8 cellular contexts compared by ENCODE assay signal in the genomic region with DNA sequence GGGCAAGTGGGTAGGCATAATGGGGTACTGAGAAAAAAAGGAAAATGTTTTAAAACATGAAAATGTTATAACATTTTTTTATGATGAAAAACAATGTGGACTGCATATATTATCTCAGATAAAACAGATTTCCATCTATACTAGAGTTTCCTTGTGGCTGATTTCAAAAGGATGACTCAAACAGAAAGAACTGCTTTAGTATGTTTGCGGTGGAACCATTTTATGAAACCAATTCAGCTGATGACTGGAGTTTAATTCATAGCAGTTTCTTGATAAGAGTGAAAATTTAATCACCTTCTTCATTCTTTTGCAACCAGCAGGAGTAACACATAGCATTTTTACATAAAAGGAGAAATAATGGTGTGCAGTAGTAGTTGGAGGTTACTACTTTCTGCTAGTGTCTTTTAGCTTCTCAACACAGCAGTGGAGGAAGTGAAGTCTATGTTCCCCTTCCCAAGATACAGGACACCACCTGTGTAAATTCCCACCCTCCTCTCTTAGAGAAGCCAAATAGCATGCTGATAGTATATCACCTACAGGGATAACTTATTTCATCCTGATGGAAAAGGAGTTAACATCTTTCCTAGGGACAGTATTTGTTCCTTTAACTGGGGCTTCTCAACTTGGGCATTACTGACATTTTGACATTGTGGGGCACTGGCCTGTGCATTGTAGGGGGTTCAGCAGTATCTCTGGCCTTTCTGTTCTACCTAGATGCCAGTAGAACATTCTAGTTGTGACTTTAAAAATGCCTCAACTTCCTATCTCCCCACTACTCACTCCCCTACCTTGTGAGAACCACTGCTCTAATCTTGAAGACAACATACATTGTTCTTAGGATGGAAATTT. TPM values are rescaled to one million over a fixed set of nuclear protein-coding genes. Genes with fewer than 3 reads are reported as not detected.
A peak's percentile ranks its signal among the peaks of the same experiment; 100 is the strongest.
DNase-seq lines count a peak whose midpoint lies in the region; ATAC-seq and TF ChIP-seq lines count a peak whose summit lies in the region.

No MANE protein-coding gene starts in this region.

- no peak for TF ChIP-seq POLR2A in ovary (IDR thresholded peaks at IDR 0.05)

- H3K36me3 ChIP-seq in RWPE2 (ENCODE audit: low read depth), result no peaks in the 10 kb centered on the region
- H3K36me3 ChIP-seq in thymus (ENCODE audit: control insufficient read depth, insufficient read depth), result no peaks in the 10 kb centered on the region
- no peaks in the 10 kb centered on the region for H3K36me3 ChIP-seq in ovary

- no peak for DNase-seq in RWPE2 (ENCODE audit: low spot score)
- DNase-seq in fibroblast of gingiva (ENCODE audit: low read depth), result peak; percentile 37
- no peak for DNase-seq in NCI-H1417 treated with DMSO at 0.1 percent for 48 hours (lab: John Stamatoyannopoulos, UW)
- no peak for DNase-seq in ovary
- DNase-seq in DMS114 treated with DMSO at 0.1 percent for 48 hours (lab: John Stamatoyannopoulos, UW; ENCODE audit: unreplicated experiment), result no peak

- 53% methylated on average over 1 of the region's 1 CpG for WGBS in thymus
- WGBS in ovary, 3 donors, result 50 to 65% (median 63%) methylated on average over 1 of the region's 1 CpG

- no peak for TF ChIP-seq EP300 in ovary (IDR thresholded peaks at IDR 0.05)

- H3K27ac ChIP-seq in RWPE2 (ENCODE audit: poor library complexity, severe bottlenecking) (peak overlapping the region; percentile 58), thymus (ENCODE audit: low read depth) (peak overlapping the region; percentile 52), ovary (no peak overlapping the region)

- TF ChIP-seq CTCF in RWPE2 (IDR thresholded peaks at IDR 0.05; ENCODE audit: poor library complexity, severe bottlenecking) (no peak), ovary (IDR thresholded peaks at IDR 0.05) (no peak)

- H3K4me3 ChIP-seq in RWPE2 (ENCODE audit: severe bottlenecking) (no peak overlapping the region), thymus (ENCODE audit: low read length) (no peak overlapping the region), ovary (no peak overlapping the region)

- intact Hi-C loops in ovary (cut with DNase I), result no loop called here

- H3K4me1 ChIP-seq in RWPE2 (ENCODE audit: insufficient read depth, poor library complexity, severe bottlenecking) (peaks cover 61% of the 10 kb centered on the region), thymus (ENCODE audit: control insufficient read depth, insufficient read depth, low read length) (peaks cover 7% of the 10 kb centered on the region), ovary (ENCODE audit: insufficient read depth) (peaks cover 4% of the 10 kb centered on the region)

- peak; percentile 59 for ATAC-seq in GM18858 (IDR thresholded peaks at IDR 0.05; ENCODE audit: unreplicated experiment)
- ATAC-seq in HG02678 (IDR thresholded peaks at IDR 0.05; ENCODE audit: unreplicated experiment), result peak; percentile 39
- peak; percentile 83 for ATAC-seq in RWPE2 (ENCODE audit: low read depth)

- H3K9me3 ChIP-seq in RWPE2 (ENCODE audit: severe bottlenecking), result peaks cover 2% of the 10 kb centered on the region
- H3K9me3 ChIP-seq in thymus (ENCODE audit: control insufficient read depth), result no peaks in the 10 kb centered on the region
- H3K9me3 ChIP-seq in ovary, result no peaks in the 10 kb centered on the region

- no peaks in the 10 kb centered on the region for H3K27me3 ChIP-seq in RWPE2 (ENCODE audit: insufficient read depth, poor library complexity, severe bottlenecking)
- no peaks in the 10 kb centered on the region for H3K27me3 ChIP-seq in thymus (ENCODE audit: control insufficient read depth, insufficient read depth)
- no peaks in the 10 kb centered on the region for H3K27me3 ChIP-seq in ovary

RNA-seq across cellular contexts. Expression of gene PELI1, which starts 29.9 kb away (rescaled TPM):
- polyA plus RNA-seq in thymus, result 61.2 TPM
- 10 to 100 TPM in 4 of 7 donors, 1 to 10 TPM in 3; 5.7 to 14.4 (median 12.0) TPM for total RNA-seq in ovary
- polyA plus RNA-seq in ovary, result 10 to 100 TPM in 1 of 2 donors, 1 to 10 TPM in 1; 6.3 to 13.3 TPM

Comparison
In these comparisons a context has a peak if more than half of its experiments do, and no peak if none do; other contexts are left out.
1. H3K27ac ChIP-seq: peak in RWPE2 (single experiment) and thymus (single experiment); none in ovary (0 of 2).
2. Peak in every context shown above with its lines, with median percentiles within 50 percentile points of each other: ATAC-seq.